1 cellular context compared by ENCODE assay signal in genomic region chrX:84724576-84724975, GRCh38.
TF ChIP-seq lines count a peak whose summit lies in the region.

No MANE protein-coding gene starts in this region.

TF ChIP-seq in WTC11, 78 proteins besides CTCF, POLR2A, EP300 and RAD21 (continued from another document):
- TF ChIP-seq HMGXB4 (CRISPR knock-in tag; IDR thresholded peaks at IDR 0.05) (no peak), ZNF416 (CRISPR knock-in tag; IDR thresholded peaks at IDR 0.05) (no peak), FOXP4 (CRISPR knock-in tag; IDR thresholded peaks at IDR 0.05) (no peak), ARID4B (CRISPR knock-in tag; IDR thresholded peaks at IDR 0.05; ENCODE audit: borderline replicate concordance) (no peak), TCF7 (CRISPR knock-in tag; IDR thresholded peaks at IDR 0.05; ENCODE audit: low read depth) (no peak), ETV6 (CRISPR knock-in tag; IDR thresholded peaks at IDR 0.05) (no peak)
